In genomic region chr15:91422704-91423254, GRCh38 we compare ENCODE assay signal across 1 cellular context.
TF ChIP-seq lines count a peak whose summit lies in the region.

No MANE protein-coding gene starts in this region.

TF ChIP-seq in H1, 55 proteins besides CTCF, POLR2A, EP300 and RAD21:
- no peak for TF ChIP-seq SAP30 (IDR thresholded peaks at IDR 0.05; ENCODE audit: insufficient read depth, insufficient replicate concordance, low read length)
- TF ChIP-seq TCF12 (IDR thresholded peaks at IDR 0.05; ENCODE audit: low read depth, low read length): no peak
- TF ChIP-seq RXRA (IDR thresholded peaks at IDR 0.05; ENCODE audit: insufficient read depth, low read depth, low read length): no peak
- no peak for TF ChIP-seq USF2 (IDR thresholded peaks at IDR 0.05; ENCODE audit: low read length)
- TF ChIP-seq SUZ12 (IDR thresholded peaks at IDR 0.05; ENCODE audit: low read length): no peak
- no peak for TF ChIP-seq MAX (IDR thresholded peaks at IDR 0.05)
- no peak for TF ChIP-seq KDM1A (IDR thresholded peaks at IDR 0.05; ENCODE audit: borderline replicate concordance, low read length)
- TF ChIP-seq GABPA (IDR thresholded peaks at IDR 0.05; ENCODE audit: borderline replicate concordance, insufficient read depth, low read length): no peak
- no peak for TF ChIP-seq E2F6 (IDR thresholded peaks at IDR 0.05)
- no peak for TF ChIP-seq RFX5 (IDR thresholded peaks at IDR 0.05; ENCODE audit: borderline replicate concordance, low read depth, low read length)
- no peak for TF ChIP-seq SP1 (IDR thresholded peaks at IDR 0.05; ENCODE audit: low read depth, low read length)
- no peak for TF ChIP-seq SP4 (IDR thresholded peaks at IDR 0.05; ENCODE audit: low read length)
- no peak for TF ChIP-seq POU5F1 (IDR thresholded peaks at IDR 0.05; ENCODE audit: low read depth, low read length)
- no peak for TF ChIP-seq JUND (IDR thresholded peaks at IDR 0.05; ENCODE audit: low read length)
- TF ChIP-seq GTF2F1 (IDR thresholded peaks at IDR 0.05; ENCODE audit: borderline replicate concordance, low read depth, low read length): no peak
- TF ChIP-seq KDM4A (IDR thresholded peaks at IDR 0.05; ENCODE audit: low read depth, low read length, severe bottlenecking): no peak
- TF ChIP-seq TAF1 (IDR thresholded peaks at IDR 0.05; ENCODE audit: low read depth, low read length): no peak
- TF ChIP-seq ATF3 (IDR thresholded peaks at IDR 0.05; ENCODE audit: insufficient read depth, low read depth, low read length): no peak
- no peak for TF ChIP-seq PHF8 (conservative IDR thresholded peaks at IDR 0.05; ENCODE audit: low read depth, low read length)
- TF ChIP-seq RNF2 (IDR thresholded peaks at IDR 0.05; ENCODE audit: borderline replicate concordance, low read depth, low read length, missing control alignments, poor library complexity, severe bottlenecking): no peak
TF ChIP-seq in H1: peak in this region for 0.
